Comparison of ENCODE assay signal across 8 cellular contexts in the genomic region with DNA sequence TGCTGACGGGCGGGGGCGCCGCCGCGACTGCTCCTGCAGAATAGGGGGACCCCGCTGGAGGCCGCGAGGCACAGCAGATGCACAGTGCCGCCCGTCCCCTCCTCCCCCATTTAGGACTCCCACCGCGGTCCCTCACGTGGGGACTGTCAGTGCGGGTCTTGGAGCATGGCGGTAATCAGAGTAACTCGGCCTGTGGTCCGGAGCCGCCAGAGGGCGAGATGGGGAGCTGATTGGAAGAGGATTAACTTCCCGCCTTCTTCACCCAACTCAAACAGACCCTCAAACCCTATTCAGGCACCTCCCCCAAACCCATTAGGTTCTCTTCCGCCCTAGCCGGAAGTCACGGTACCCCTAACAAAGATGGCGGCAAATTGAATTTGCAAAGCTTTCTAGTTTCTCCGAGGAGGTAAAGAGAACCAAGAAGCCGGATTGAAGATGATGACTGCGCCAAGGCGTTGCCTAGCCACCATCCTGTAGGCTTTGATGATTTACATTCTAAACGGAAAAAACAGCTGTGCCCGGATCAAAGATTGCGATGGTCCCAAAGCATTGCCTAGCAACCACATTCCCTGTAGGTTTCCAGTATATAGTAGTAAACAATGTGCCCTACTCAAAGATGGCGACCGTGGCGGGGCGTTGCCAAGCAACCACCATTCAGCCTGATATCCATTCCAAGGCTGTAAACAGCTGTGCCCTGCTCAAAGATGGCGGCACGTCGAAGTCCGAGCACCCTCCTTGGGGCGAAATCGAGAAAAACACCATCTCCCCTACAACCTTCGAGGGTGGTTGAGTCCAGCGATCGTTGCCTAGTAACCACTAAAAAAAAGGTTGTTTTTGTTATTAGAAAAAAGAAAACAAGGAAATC. TPM values are rescaled to one million over a fixed set of nuclear protein-coding genes. Genes with fewer than 3 reads are reported as not detected.
DNase-seq lines count a peak whose midpoint lies in the region; ATAC-seq, FAIRE-seq and TF ChIP-seq lines count a peak whose summit lies in the region.

A gene with protein sequence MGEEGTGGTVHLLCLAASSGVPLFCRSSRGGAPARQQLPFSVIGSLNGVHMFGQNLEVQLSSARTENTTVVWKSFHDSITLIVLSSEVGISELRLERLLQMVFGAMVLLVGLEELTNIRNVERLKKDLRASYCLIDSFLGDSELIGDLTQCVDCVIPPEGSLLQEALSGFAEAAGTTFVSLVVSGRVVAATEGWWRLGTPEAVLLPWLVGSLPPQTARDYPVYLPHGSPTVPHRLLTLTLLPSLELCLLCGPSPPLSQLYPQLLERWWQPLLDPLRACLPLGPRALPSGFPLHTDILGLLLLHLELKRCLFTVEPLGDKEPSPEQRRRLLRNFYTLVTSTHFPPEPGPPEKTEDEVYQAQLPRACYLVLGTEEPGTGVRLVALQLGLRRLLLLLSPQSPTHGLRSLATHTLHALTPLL (minus strand): TSS at position 296 of the 865 bp plus-strand sequence. CDS start 186 bp downstream, at position 110.

- H3K9ac ChIP-seq in adipocyte (ENCODE audit: low read length), result peak within 1 kb of the TSS; percentile 89

- no peaks in the 10 kb centered on the region for H3K27me3 Mint-ChIP-seq in T-cell

- H3K36me3 Mint-ChIP-seq in T-cell, result no peaks in the 10 kb centered on the region

- H3K27ac Mint-ChIP-seq in T-cell, result peak within 1 kb of the TSS; percentile 98 to 99

- peaks cover 15% of the 10 kb centered on the region for H3K4me1 ChIP-seq in adipocyte (ENCODE audit: control insufficient read depth, insufficient read depth, low read length)
- H3K4me1 ChIP-seq in cardiac muscle cell (ENCODE audit: low read depth), result peaks cover 5% of the 10 kb centered on the region
- peaks cover 8 to 17% (median 10%) of the 10 kb centered on the region in 3 donors for H3K4me1 ChIP-seq in pancreas
- peaks cover 17 to 28% of the 10 kb centered on the region in 2 donors for H3K4me1 ChIP-seq in thyroid gland

- H3K27ac ChIP-seq in cardiac muscle cell, result peak within 1 kb of the TSS; percentile 90
- H3K27ac ChIP-seq in pancreas, result peak within 1 kb of the TSS; percentile 67 to 87 (median 79)
- H3K27ac ChIP-seq in thyroid gland, result peak within 1 kb of the TSS; percentile 90 to 97 (median 95)

- intact Hi-C loops in pancreas (cut with DNase I), result no loop called here
- intact Hi-C loops in thyroid gland (cut with DNase I), result no loop called here

- H3K9me3 ChIP-seq in adipocyte (ENCODE audit: control insufficient read depth, low read length) (no peaks in the 10 kb centered on the region), cardiac muscle cell (ENCODE audit: low read depth) (no peaks in the 10 kb centered on the region), pancreas (no peaks in the 10 kb centered on the region), thyroid gland (no peaks in the 10 kb centered on the region)

- FAIRE-seq in pancreas (lab: Jason Lieb, UNC), result peak; percentile 97

- peak within 1 kb of the TSS; percentile 99 for H3K4me3 ChIP-seq in adipocyte (ENCODE audit: low read length)
- peak within 1 kb of the TSS; percentile 86 for H3K4me3 ChIP-seq in cardiac muscle cell
- peak within 1 kb of the TSS; percentile 54 to 73 (median 67) for H3K4me3 ChIP-seq in pancreas
- peak within 1 kb of the TSS; percentile 11 to 87 (median 54) for H3K4me3 ChIP-seq in thyroid gland (replicated peaks in 1 of 3)

- H3K36me3 ChIP-seq in adipocyte (ENCODE audit: control insufficient read depth, insufficient read depth, low read length, severe bottlenecking) (no peaks in the 10 kb centered on the region), cardiac muscle cell (no peaks in the 10 kb centered on the region), pancreas (no peaks in the 10 kb centered on the region), thyroid gland (no peaks in the 10 kb centered on the region)

- TF ChIP-seq CTCF in cardiac muscle cell (IDR thresholded peaks at IDR 0.05; ENCODE audit: low read depth, low read length) (peak; percentile 41), pancreas (IDR thresholded peaks at IDR 0.05) (no peak), thyroid gland (IDR thresholded peaks at IDR 0.05) (peak in 3 of 6 experiments; percentile 31 to 35 (median 34))

- H3K4me1 Mint-ChIP-seq in T-cell, result peaks cover 38 to 58% (median 45%) of the 10 kb centered on the region in 3 donors

- DNase-seq in EH (ENCODE audit: low read depth) (peak; percentile 99), HEK293T (ENCODE audit: extremely low spot score) (peak; percentile 89), NCI-H1417 treated with DMSO at 0.1 percent for 48 hours (lab: John Stamatoyannopoulos, UW) (peak; percentile 96), T-cell (peak; percentile 80 to 95 (median 90)), adipocyte (ENCODE audit: low read depth) (peak; percentile 98), cardiac muscle cell (ENCODE audit: low read depth in 1 of 2, low spot score in 1 of 2) (peak; percentile 98 to 99), pancreas (peak; percentile 90 to 98 (median 96)), thyroid gland (peak; percentile 96)

- TF ChIP-seq POLR2A in thyroid gland (IDR thresholded peaks at IDR 0.05), result peak in 1 of 2 donors; percentile 7

- H3K4me3 Mint-ChIP-seq in T-cell, result peak within 1 kb of the TSS; percentile 93 to 95 (median 93)

- CTCF ChIA-PET in HEK293T (lab: Yijun Ruan, JAX) (no interaction called here), T-cell (lab: Charles Lee) (interaction anchor here in 1 of 2 donors (0.6 to 1.1 kb wide), 4 partner anchors 37 to 696 kb away, joined by 3 to 4 read pairs (median 3); a partner anchor contains a TSS)

- WGBS in pancreas, 2 donors, result 1% methylated on average over 45 of the region's 45 CpGs
- WGBS in thyroid gland, 2 donors, result 0 to 1% methylated on average over 31 to 42 of the region's 45 CpGs

- peak; percentile 58 to 67 (median 63) for ATAC-seq in T-cell (replicated peaks in 1 of 4)
- ATAC-seq in pancreas, result peak; percentile 59 to 74 (median 66)

- no peaks in the 10 kb centered on the region for H3K27me3 ChIP-seq in adipocyte (replicated peaks; ENCODE audit: control insufficient read depth, insufficient read depth, low read length)
- H3K27me3 ChIP-seq in cardiac muscle cell, result no peaks in the 10 kb centered on the region
- no peaks in the 10 kb centered on the region for H3K27me3 ChIP-seq in pancreas
- no peaks in the 10 kb centered on the region for H3K27me3 ChIP-seq in thyroid gland

- POLR2A ChIA-PET in HEK293T (lab: Yijun Ruan, JAX), result interaction anchor here (0.6 to 4.8 kb wide), 13 partner anchors 8 to 96 kb away, joined by 3 to 41 read pairs (median 4); a partner anchor contains a TSS
- POLR2A ChIA-PET in T-cell (lab: Charles Lee), result interaction anchor here in 1 of 2 donors (0.6 to 1.2 kb wide), 2 partner anchors 54 to 550 kb away, joined by 3 read pairs; a partner anchor contains a TSS

- H3K9me3 Mint-ChIP-seq in T-cell, result no peaks in the 10 kb centered on the region

TF ChIP-seq in HEK293T, 16 proteins besides CTCF, POLR2A, EP300 and RAD21:
- TF ChIP-seq L3MBTL2 (conservative IDR thresholded peaks at IDR 0.05) (peak; percentile 75), ELF4 (IDR thresholded peaks at IDR 0.05) (peak; percentile 32; the same call in 1 of the 2 replicates), SP1 (IDR thresholded peaks at IDR 0.05) (no peak), NFRKB (IDR thresholded peaks at IDR 0.05) (no peak), ZNF384 (IDR thresholded peaks at IDR 0.05) (peak; percentile 90), FOXK2 (IDR thresholded peaks at IDR 0.05) (peak; percentile 94; the same call in 1 of the 2 replicates)
- TF ChIP-seq, protein P1, sequence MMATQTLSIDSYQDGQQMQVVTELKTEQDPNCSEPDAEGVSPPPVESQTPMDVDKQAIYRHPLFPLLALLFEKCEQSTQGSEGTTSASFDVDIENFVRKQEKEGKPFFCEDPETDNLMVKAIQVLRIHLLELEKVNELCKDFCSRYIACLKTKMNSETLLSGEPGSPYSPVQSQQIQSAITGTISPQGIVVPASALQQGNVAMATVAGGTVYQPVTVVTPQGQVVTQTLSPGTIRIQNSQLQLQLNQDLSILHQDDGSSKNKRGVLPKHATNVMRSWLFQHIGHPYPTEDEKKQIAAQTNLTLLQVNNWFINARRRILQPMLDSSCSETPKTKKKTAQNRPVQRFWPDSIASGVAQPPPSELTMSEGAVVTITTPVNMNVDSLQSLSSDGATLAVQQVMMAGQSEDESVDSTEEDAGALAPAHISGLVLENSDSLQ (IDR thresholded peaks at IDR 0.05), result peak; percentile 40; the same call in 1 of the 2 replicates

RNA-seq across cellular contexts. Expression of the gene that starts here (rescaled TPM):
- 10 to 100 TPM; 12.8 to 31.2 (median 23.7) TPM for total RNA-seq in T-cell
- total RNA-seq in cardiac muscle cell, result 37.8 and 60.8 TPM in 2 replicates
- polyA plus RNA-seq in cardiac muscle cell, result 35.6 and 39.0 TPM in 2 replicates
- 10 to 100 TPM in 3 of 6 donors, 1 to 10 TPM in 3; 8.8 to 22.3 (median 12.1) TPM for total RNA-seq in pancreas
- 10 to 100 TPM; 24.3 to 30.3 TPM for polyA plus RNA-seq in pancreas
- 10 to 100 TPM; 20.1 to 40.1 (median 33.3) TPM for total RNA-seq in thyroid gland

Comparison
In these comparisons a context has a peak if more than half of its experiments do, and no peak if none do; other contexts are left out.
1. Peak in every context shown above with its lines: DNase-seq, ATAC-seq, H3K4me3 ChIP-seq and H3K27ac ChIP-seq.